ENCODE assay signal across 19 cellular contexts in the genomic region with DNA sequence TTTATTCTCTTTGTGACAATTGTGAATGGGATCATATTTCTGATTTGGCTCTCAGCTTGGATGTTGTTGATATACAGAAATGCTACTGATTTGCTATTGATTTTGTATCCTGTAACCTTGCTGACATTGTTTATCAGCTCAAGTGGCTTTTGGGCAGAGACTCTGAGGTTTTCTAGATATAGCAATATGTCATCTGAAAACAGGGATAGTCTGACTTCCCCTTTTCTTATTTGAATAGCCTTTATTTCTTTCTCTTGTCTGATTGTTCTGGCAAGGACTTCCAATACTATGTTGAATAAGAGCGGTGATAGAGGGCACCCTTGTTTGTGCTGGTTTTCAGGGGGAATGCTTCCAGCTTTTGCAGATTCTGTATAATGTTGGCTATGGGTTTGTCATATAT.
"Had no signal": no experiment of that assay in that cellular context is flagged by ENCODE, and none has a peak within 500 bp of the region (broad histone marks: within the 10 kb centered on the region; RNA-seq: fewer than 3 reads in every experiment).

No MANE protein-coding gene starts in this region.

- DNase-seq: activated CD4-positive, alpha-beta T cell treated with anti-CD3 and anti-CD28 coated beads, Interleukin-2, amount 10 ng/mL, durations not matched to agents 7 days and 5 days; activated CD4-positive, CD25-positive, alpha-beta regulatory T cell treated with anti-CD3 and anti-CD28 coated beads, Interleukin-2, amount 50 U/mL, for 72 hours; activated CD8-positive, alpha-beta T cell treated with anti-CD3 and anti-CD28 coated beads, Interleukin-2, amount 10 ng/mL, durations not matched to agents 7 days and 5 days; activated gamma-delta T cell treated with Interleukin-2 at 50 U/mL for 16 hours; anterior cingulate cortex; body of pancreas; heart left ventricle; islet precursor cell; left cardiac atrium; ovary; spleen; stimulated activated CD4-positive, alpha-beta T cell treated with anti-CD3 and anti-CD28 coated beads, Interleukin-4, amount 100 ng/mL, for 1 hour; T1000; tibial artery; WERI-Rb-1 had no signal

- H3K27ac ChIP-seq: body of pancreas, cardiac muscle cell, epithelial cell of prostate, heart left ventricle, neutrophil, ovary, prostate gland, spleen, tibial artery, WERI-Rb-1 had no signal

- H3K9me3 ChIP-seq: body of pancreas, neutrophil, ovary, prostate gland, tibial artery had no signal

- H3K4me1 ChIP-seq: body of pancreas, heart left ventricle, prostate gland, spleen, tibial artery had no signal

- H3K4me3 ChIP-seq: body of pancreas, cardiac muscle cell, heart left ventricle, ovary, prostate gland, spleen, tibial artery had no signal

- H3K36me3 ChIP-seq: cardiac muscle cell, heart left ventricle, neutrophil, ovary, prostate gland, spleen, tibial artery, WERI-Rb-1 had no signal

- H3K27me3 ChIP-seq: body of pancreas, cardiac muscle cell, heart left ventricle, neutrophil, ovary, spleen, tibial artery had no signal
